Comparison of ENCODE assay signal across 16 cellular contexts in the genomic region with DNA sequence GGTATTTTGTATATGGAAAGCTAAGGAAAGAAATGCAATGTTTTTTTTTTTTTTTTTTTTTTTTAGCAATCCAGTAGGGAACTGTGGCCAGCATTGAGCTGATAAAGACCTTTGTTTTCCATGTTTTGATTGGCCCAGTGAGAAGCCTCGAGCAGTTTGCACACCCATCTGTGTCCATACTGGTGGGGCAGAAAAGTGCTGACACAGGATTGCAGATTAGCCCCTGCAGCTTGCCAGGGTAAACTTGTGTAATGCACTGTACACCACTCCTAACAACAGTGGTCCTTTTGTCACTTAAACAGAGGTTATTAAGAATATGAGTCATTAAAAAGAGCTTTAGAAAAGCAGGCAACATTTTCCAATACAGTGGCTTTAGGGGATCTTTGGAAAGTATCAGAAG.
DNase-seq lines count a peak whose midpoint lies in the region.
"Had no signal": no experiment of that assay in that cellular context is flagged by ENCODE, and none has a peak within 500 bp of the region (broad histone marks: within the 10 kb centered on the region; RNA-seq: fewer than 3 reads in every experiment).

No MANE protein-coding gene starts in this region.

- DNase-seq in DMS 273 (lab: John Stamatoyannopoulos, UW; ENCODE audit: unreplicated experiment): peak; percentile 43
- DNase-seq in DMS 273 treated with DMSO at 0.1 percent for 48 hours (lab: John Stamatoyannopoulos, UW): no peak
- peak; percentile 81 for DNase-seq in SW480 (ENCODE audit: low spot score)
- DNase-seq in foreskin melanocyte: peak; percentile 88
- DNase-seq in renal cortical epithelial cell (ENCODE audit: low read depth): peak; percentile 67
- no peak for DNase-seq in activated CD4-positive, CD25-positive, alpha-beta regulatory T cell treated with anti-CD3 and anti-CD28 coated beads, Interleukin-2, amount 50 U/mL, for 72 hours
- no peak for DNase-seq in LoVo (ENCODE audit: low spot score)
- no peak for DNase-seq in stimulated activated CD4-positive, alpha-beta T cell treated with anti-CD3 and anti-CD28 coated beads, Interleukin-4, amount 100 ng/mL, for 1 hour
- DNase-seq: activated CD8-positive, alpha-beta T cell treated with anti-CD3 and anti-CD28 coated beads for 36 hours; anterior cingulate cortex; CD4-positive, CD25-positive, alpha-beta regulatory T cell; naive B cell; NCI-H1436; NCI-H524 treated with DMSO at 0.1 percent for 48 hours; sigmoid colon; stimulated activated naive CD4-positive, alpha-beta T cell treated with Interleukin-2 at 50 U/mL for 16 hours had no signal

Comparison
In these comparisons a context has a peak if more than half of its experiments do, and no peak if none do; other contexts are left out.
1. DNase-seq: peak in DMS 273 (single experiment), SW480 (single experiment), foreskin melanocyte (single experiment) and renal cortical epithelial cell (single experiment); none in DMS 273 treated with DMSO at 0.1 percent for 48 hours (single experiment), activated CD4-positive, CD25-positive, alpha-beta regulatory T cell treated with anti-CD3 and anti-CD28 coated beads, Interleukin-2, amount 50 U/mL, for 72 hours (single experiment), LoVo (single experiment) and stimulated activated CD4-positive, alpha-beta T cell treated with anti-CD3 and anti-CD28 coated beads, Interleukin-4, amount 100 ng/mL, for 1 hour (single experiment).